In genomic region chrX:20967725-20968124, GRCh38 we compare ENCODE assay signal across 13 cellular contexts.
"Had no signal": no experiment of that assay in that cellular context is flagged by ENCODE, and none has a peak within 500 bp of the region (broad histone marks: within the 10 kb centered on the region; RNA-seq: fewer than 3 reads in every experiment).

No MANE protein-coding gene starts in this region.

- H3K4me3 ChIP-seq: esophagus muscularis mucosa, right atrium auricular region, stomach, thoracic aorta had no signal

- H3K4me3 Mint-ChIP-seq: activated CD8-positive, alpha-beta T cell treated with anti-CD3 and anti-CD28 coated beads, Interleukin-2, amount 10 ng/mL, durations not matched to agents 7 days and 5 days; naive thymus-derived CD8-positive, alpha-beta T cell had no signal

- H3K4me1 Mint-ChIP-seq: naive thymus-derived CD8-positive, alpha-beta T cell had no signal

- H3K36me3 Mint-ChIP-seq: naive thymus-derived CD8-positive, alpha-beta T cell had no signal

- H3K27me3 ChIP-seq: esophagus muscularis mucosa, neutrophil, right atrium auricular region, stomach had no signal

- H3K27ac ChIP-seq: esophagus muscularis mucosa, neutrophil, right atrium auricular region, stomach, thoracic aorta had no signal

- H3K27ac Mint-ChIP-seq: activated CD8-positive, alpha-beta T cell treated with anti-CD3 and anti-CD28 coated beads, Interleukin-2, amount 10 ng/mL, durations not matched to agents 7 days and 5 days; naive thymus-derived CD8-positive, alpha-beta T cell had no signal

- ATAC-seq: activated CD8-positive, alpha-beta T cell treated with anti-CD3 and anti-CD28 coated beads, Interleukin-2, amount 10 ng/mL, durations not matched to agents 7 days and 5 days; left colon; naive thymus-derived CD8-positive, alpha-beta T cell had no signal

- H3K4me1 ChIP-seq: esophagus muscularis mucosa, right atrium auricular region, stomach had no signal

- H3K9me3 ChIP-seq: neutrophil, right atrium auricular region, thoracic aorta had no signal

- DNase-seq: activated CD4-positive, alpha-beta T cell treated with anti-CD3 and anti-CD28 coated beads for 48 hours; activated CD8-positive, alpha-beta memory T cell treated with anti-CD3 and anti-CD28 coated beads, Interleukin-2, amount 50 U/mL, for 48 hours; activated CD8-positive, alpha-beta T cell treated with anti-CD3 and anti-CD28 coated beads, Interleukin-2, amount 10 ng/mL, durations not matched to agents 7 days and 5 days; aorta; left colon; naive thymus-derived CD8-positive, alpha-beta T cell; posterior cingulate gyrus; small intestine; stomach had no signal

- H3K36me3 ChIP-seq: esophagus muscularis mucosa, neutrophil, right atrium auricular region, stomach, thoracic aorta had no signal
